Comparison of ENCODE assay signal across 24 cellular contexts in genomic region chr15:88448991-88449461, GRCh38. TPM values are rescaled to one million over a fixed set of nuclear protein-coding genes. Genes with fewer than 3 reads are reported as not detected.
A peak's percentile ranks its signal among the peaks of the same experiment; 100 is the strongest.
DNase-seq lines count a peak whose midpoint lies in the region; ATAC-seq and TF ChIP-seq lines count a peak whose summit lies in the region.
"Had no signal": no experiment of that assay in that cellular context is flagged by ENCODE, and none has a peak within 500 bp of the region (broad histone marks: within the 10 kb centered on the region; RNA-seq: fewer than 3 reads in every experiment).

No MANE protein-coding gene starts in this region.

- DNase-seq in BE2C (peak; percentile 92), NCI-H524 treated with DMSO at 0.1 percent for 48 hours (lab: John Stamatoyannopoulos, UW) (peak; percentile 100), esophagus muscularis mucosa (ENCODE audit: extremely low spot score) (peak; percentile 80), NCI-H2227 treated with DMSO at 0.1 percent for 48 hours (lab: John Stamatoyannopoulos, UW) (no peak), dermis blood vessel endothelial cell (no peak), NCI-H187 (lab: John Stamatoyannopoulos, UW) (no peak), H4 (ENCODE audit: low spot score) (no peak)
- DNase-seq: CD4-positive, alpha-beta T cell; GDM1; HFFc6; KBM-7; NCI-H1105 treated with DMSO at 0.1 percent for 48 hours; NCI-H2029 treated with DMSO at 0.1 percent for 48 hours; NCI-H345; NCI-H510A treated with DMSO at 0.1 percent for 48 hours; Right ventricle myocardium superior; RPMI8226; SW 1271 had no signal

- no peaks in the 10 kb centered on the region for H3K27me3 ChIP-seq in BE2C
- peaks cover 0 to 8% (median 0%) of the 10 kb centered on the region in 4 donors for H3K27me3 ChIP-seq in esophagus muscularis mucosa
- H3K27me3 ChIP-seq: BLaER1 treated with 17β-estradiol and CSF1 and Interleukin-3, amounts not matched to agents 10 nM and 100 nM had no signal

- ATAC-seq in SK-N-SH treated with all-trans-retinoic acid at 6 μM for 48 hours: no peak; the same call in 2 of the 3 replicates
- ATAC-seq: GM12878, GM23338 had no signal

- H3K9me3 ChIP-seq in BE2C: no peaks in the 10 kb centered on the region
- peaks cover 0 to 1% (median 0%) of the 10 kb centered on the region in 4 donors for H3K9me3 ChIP-seq in esophagus muscularis mucosa
- H3K9me3 ChIP-seq: HAP-1, SJSA1 had no signal

- TF ChIP-seq EP300 in esophagus muscularis mucosa (IDR thresholded peaks at IDR 0.05): no peak

- no peak for TF ChIP-seq POLR2A in esophagus muscularis mucosa (IDR thresholded peaks at IDR 0.05; ENCODE audit: low read depth)

- WGBS in esophagus muscularis mucosa: 67% methylated on average over 3 of the region's 5 CpGs

- intact Hi-C loops in esophagus muscularis mucosa (cut with DNase I): no loop called here

- no peaks in the 10 kb centered on the region for H3K36me3 ChIP-seq in BE2C
- H3K36me3 ChIP-seq in esophagus muscularis mucosa: no peaks in the 10 kb centered on the region
- H3K36me3 ChIP-seq: BLaER1 treated with 17β-estradiol and CSF1 and Interleukin-3, amounts not matched to agents 10 nM and 100 nM; HAP-1; SJSA1 had no signal

- TF ChIP-seq CTCF in BE2C (IDR thresholded peaks at IDR 0.05; ENCODE audit: low read depth, low read length) (no peak), esophagus muscularis mucosa (IDR thresholded peaks at IDR 0.05) (no peak)

- H3K4me1 ChIP-seq in BE2C: no peaks in the 10 kb centered on the region
- no peaks in the 10 kb centered on the region for H3K4me1 ChIP-seq in esophagus muscularis mucosa
- H3K4me1 ChIP-seq: HAP-1, SJSA1 had no signal

- H3K4me3 ChIP-seq in BE2C (ENCODE audit: low read depth, low read length) (no peak overlapping the region), esophagus muscularis mucosa (no peak overlapping the region)
- H3K4me3 ChIP-seq: BLaER1 treated with 17β-estradiol and CSF1 and Interleukin-3, amounts not matched to agents 10 nM and 100 nM; GM12878; GM23338; HAP-1; SJSA1 had no signal

- no peak overlapping the region for H3K27ac ChIP-seq in esophagus muscularis mucosa (replicated peaks in 1 of 4)
- H3K27ac ChIP-seq: BLaER1 treated with 17β-estradiol and CSF1 and Interleukin-3, amounts not matched to agents 10 nM and 100 nM; SJSA1 had no signal

TF ChIP-seq in SK-N-SH treated with all-trans-retinoic acid at 6 μM for 48 hours, 23 proteins besides CTCF, POLR2A, EP300 and RAD21:
- no peak for TF ChIP-seq CSRNP3 (CRISPR knock-in tag; IDR thresholded peaks at IDR 0.05)
- 0 out of 2 replicates have a peak, but pooled peaks have one; percentile 30 for TF ChIP-seq BACH2 (CRISPR knock-in tag; IDR thresholded peaks at IDR 0.05; ENCODE audit: borderline replicate concordance)
- no peak for TF ChIP-seq ZNF565 (CRISPR knock-in tag; conservative IDR thresholded peaks at IDR 0.05; ENCODE audit: low read depth)
- TF ChIP-seq TSHZ2 (CRISPR knock-in tag; IDR thresholded peaks at IDR 0.05): peak; percentile 92
- TF ChIP-seq ZFP3 (CRISPR knock-in tag; IDR thresholded peaks at IDR 0.05): no peak
- TF ChIP-seq OSR1 (CRISPR knock-in tag; IDR thresholded peaks at IDR 0.05): no peak
- TF ChIP-seq PPARA (CRISPR knock-in tag; IDR thresholded peaks at IDR 0.05; ENCODE audit: borderline replicate concordance): no peak
- no peak for TF ChIP-seq TOX (CRISPR knock-in tag; IDR thresholded peaks at IDR 0.05; ENCODE audit: borderline replicate concordance)
- TF ChIP-seq TCF4 (CRISPR knock-in tag; IDR thresholded peaks at IDR 0.05; ENCODE audit: borderline replicate concordance): peak; percentile 87; the same call in 1 of the 2 replicates
- TF ChIP-seq ZNF70 (CRISPR knock-in tag; IDR thresholded peaks at IDR 0.05): no peak
- TF ChIP-seq SNAI2 (CRISPR knock-in tag; IDR thresholded peaks at IDR 0.05): no peak
- TF ChIP-seq ARNTL (CRISPR knock-in tag; IDR thresholded peaks at IDR 0.05; ENCODE audit: borderline replicate concordance, low read depth): no peak
- no peak for TF ChIP-seq ZNF8 (CRISPR knock-in tag; IDR thresholded peaks at IDR 0.05)
- no peak for TF ChIP-seq ESRRG (CRISPR knock-in tag; IDR thresholded peaks at IDR 0.05)
- TF ChIP-seq GLIS3 (CRISPR knock-in tag; IDR thresholded peaks at IDR 0.05): no peak
- TF ChIP-seq ZFP30 (CRISPR knock-in tag; IDR thresholded peaks at IDR 0.05): no peak

RNA-seq across cellular contexts. Expression of gene MRPL46, which starts 18.2 kb away (rescaled TPM):
- polyA plus RNA-seq in BE2C (2012; ENCODE audit: insufficient read depth, insufficient read length, low read depth): 104 TPM
- total RNA-seq in esophagus muscularis mucosa (10 to 100 TPM; 14.5 to 27.8 (median 25.1) TPM), dermis blood vessel endothelial cell (17.0 and 20.3 TPM in 2 replicates)
- 32.9 and 46.9 TPM in 2 replicates for total RNA-seq in H4 (2014; rRNA removed; shearing (Covaris generic))

RNA-seq across cellular contexts. Expression of gene MRPS11, which starts 18.5 kb away (rescaled TPM):
- 159 TPM for polyA plus RNA-seq in BE2C (2012; ENCODE audit: insufficient read depth, insufficient read length, low read depth)
- total RNA-seq in esophagus muscularis mucosa: 10 to 100 TPM; 25.7 to 44.9 (median 34.2) TPM
- 38.5 and 47.7 TPM in 2 replicates for total RNA-seq in dermis blood vessel endothelial cell
- 62.4 and 70.7 TPM in 2 replicates for total RNA-seq in H4 (2014; rRNA removed; shearing (Covaris generic))

Comparison
In these comparisons a context has a peak if more than half of its experiments do, and no peak if none do; other contexts are left out.
1. DNase-seq: peak in BE2C (single experiment), NCI-H524 treated with DMSO at 0.1 percent for 48 hours (single experiment) and esophagus muscularis mucosa (single experiment); none in NCI-H2227 treated with DMSO at 0.1 percent for 48 hours (single experiment), dermis blood vessel endothelial cell (single experiment), NCI-H187 (0 of 2) and H4 (single experiment).